1 cellular context compared by ENCODE assay signal in genomic region chr2:21019678-21020021, GRCh38.
TF ChIP-seq lines count a peak whose summit lies in the region.

No MANE protein-coding gene starts in this region.

TF ChIP-seq in HepG2, 621 proteins besides CTCF, POLR2A, EP300 and RAD21 (continued from another document and continues in another):
- TF ChIP-seq, protein P1, sequence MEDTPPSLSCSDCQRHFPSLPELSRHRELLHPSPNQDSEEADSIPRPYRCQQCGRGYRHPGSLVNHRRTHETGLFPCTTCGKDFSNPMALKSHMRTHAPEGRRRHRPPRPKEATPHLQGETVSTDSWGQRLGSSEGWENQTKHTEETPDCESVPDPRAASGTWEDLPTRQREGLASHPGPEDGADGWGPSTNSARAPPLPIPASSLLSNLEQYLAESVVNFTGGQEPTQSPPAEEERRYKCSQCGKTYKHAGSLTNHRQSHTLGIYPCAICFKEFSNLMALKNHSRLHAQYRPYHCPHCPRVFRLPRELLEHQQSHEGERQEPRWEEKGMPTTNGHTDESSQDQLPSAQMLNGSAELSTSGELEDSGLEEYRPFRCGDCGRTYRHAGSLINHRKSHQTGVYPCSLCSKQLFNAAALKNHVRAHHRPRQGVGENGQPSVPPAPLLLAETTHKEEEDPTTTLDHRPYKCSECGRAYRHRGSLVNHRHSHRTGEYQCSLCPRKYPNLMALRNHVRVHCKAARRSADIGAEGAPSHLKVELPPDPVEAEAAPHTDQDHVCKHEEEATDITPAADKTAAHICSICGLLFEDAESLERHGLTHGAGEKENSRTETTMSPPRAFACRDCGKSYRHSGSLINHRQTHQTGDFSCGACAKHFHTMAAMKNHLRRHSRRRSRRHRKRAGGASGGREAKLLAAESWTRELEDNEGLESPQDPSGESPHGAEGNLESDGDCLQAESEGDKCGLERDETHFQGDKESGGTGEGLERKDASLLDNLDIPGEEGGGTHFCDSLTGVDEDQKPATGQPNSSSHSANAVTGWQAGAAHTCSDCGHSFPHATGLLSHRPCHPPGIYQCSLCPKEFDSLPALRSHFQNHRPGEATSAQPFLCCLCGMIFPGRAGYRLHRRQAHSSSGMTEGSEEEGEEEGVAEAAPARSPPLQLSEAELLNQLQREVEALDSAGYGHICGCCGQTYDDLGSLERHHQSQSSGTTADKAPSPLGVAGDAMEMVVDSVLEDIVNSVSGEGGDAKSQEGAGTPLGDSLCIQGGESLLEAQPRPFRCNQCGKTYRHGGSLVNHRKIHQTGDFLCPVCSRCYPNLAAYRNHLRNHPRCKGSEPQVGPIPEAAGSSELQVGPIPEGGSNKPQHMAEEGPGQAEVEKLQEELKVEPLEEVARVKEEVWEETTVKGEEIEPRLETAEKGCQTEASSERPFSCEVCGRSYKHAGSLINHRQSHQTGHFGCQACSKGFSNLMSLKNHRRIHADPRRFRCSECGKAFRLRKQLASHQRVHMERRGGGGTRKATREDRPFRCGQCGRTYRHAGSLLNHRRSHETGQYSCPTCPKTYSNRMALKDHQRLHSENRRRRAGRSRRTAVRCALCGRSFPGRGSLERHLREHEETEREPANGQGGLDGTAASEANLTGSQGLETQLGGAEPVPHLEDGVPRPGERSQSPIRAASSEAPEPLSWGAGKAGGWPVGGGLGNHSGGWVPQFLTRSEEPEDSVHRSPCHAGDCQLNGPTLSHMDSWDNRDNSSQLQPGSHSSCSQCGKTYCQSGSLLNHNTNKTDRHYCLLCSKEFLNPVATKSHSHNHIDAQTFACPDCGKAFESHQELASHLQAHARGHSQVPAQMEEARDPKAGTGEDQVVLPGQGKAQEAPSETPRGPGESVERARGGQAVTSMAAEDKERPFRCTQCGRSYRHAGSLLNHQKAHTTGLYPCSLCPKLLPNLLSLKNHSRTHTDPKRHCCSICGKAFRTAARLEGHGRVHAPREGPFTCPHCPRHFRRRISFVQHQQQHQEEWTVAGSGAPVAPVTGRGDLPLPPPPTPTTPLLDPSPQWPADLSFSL (CRISPR knock-in tag; IDR thresholded peaks at IDR 0.05) = no peak
- TF ChIP-seq ZFP41 (CRISPR knock-in tag; IDR thresholded peaks at IDR 0.05; ENCODE audit: borderline replicate concordance) = no peak
- TF ChIP-seq, protein P2, sequence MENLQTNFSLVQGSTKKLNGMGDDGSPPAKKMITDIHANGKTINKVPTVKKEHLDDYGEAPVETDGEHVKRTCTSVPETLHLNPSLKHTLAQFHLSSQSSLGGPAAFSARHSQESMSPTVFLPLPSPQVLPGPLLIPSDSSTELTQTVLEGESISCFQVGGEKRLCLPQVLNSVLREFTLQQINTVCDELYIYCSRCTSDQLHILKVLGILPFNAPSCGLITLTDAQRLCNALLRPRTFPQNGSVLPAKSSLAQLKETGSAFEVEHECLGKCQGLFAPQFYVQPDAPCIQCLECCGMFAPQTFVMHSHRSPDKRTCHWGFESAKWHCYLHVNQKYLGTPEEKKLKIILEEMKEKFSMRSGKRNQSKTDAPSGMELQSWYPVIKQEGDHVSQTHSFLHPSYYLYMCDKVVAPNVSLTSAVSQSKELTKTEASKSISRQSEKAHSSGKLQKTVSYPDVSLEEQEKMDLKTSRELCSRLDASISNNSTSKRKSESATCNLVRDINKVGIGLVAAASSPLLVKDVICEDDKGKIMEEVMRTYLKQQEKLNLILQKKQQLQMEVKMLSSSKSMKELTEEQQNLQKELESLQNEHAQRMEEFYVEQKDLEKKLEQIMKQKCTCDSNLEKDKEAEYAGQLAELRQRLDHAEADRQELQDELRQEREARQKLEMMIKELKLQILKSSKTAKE (CRISPR knock-in tag; IDR thresholded peaks at IDR 0.05; ENCODE audit: borderline replicate concordance) = no peak
- TF ChIP-seq ZFAT (CRISPR knock-in tag; conservative IDR thresholded peaks at IDR 0.05) = no peak
- no peak for TF ChIP-seq HDAC1 (CRISPR knock-in tag; IDR thresholded peaks at IDR 0.05)
- TF ChIP-seq SP4 (CRISPR knock-in tag; IDR thresholded peaks at IDR 0.05) = no peak; the same call in 1 of the 2 replicates
- no peak for TF ChIP-seq ZFP90 (CRISPR knock-in tag; IDR thresholded peaks at IDR 0.05; ENCODE audit: borderline replicate concordance)
- TF ChIP-seq ZNF10 (CRISPR knock-in tag; IDR thresholded peaks at IDR 0.05; ENCODE audit: borderline replicate concordance, low read depth) = no peak
- TF ChIP-seq DNMT3B (CRISPR knock-in tag; conservative IDR thresholded peaks at IDR 0.05) = no peak
- TF ChIP-seq, protein P3, sequence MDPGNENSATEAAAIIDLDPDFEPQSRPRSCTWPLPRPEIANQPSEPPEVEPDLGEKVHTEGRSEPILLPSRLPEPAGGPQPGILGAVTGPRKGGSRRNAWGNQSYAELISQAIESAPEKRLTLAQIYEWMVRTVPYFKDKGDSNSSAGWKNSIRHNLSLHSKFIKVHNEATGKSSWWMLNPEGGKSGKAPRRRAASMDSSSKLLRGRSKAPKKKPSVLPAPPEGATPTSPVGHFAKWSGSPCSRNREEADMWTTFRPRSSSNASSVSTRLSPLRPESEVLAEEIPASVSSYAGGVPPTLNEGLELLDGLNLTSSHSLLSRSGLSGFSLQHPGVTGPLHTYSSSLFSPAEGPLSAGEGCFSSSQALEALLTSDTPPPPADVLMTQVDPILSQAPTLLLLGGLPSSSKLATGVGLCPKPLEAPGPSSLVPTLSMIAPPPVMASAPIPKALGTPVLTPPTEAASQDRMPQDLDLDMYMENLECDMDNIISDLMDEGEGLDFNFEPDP (CRISPR knock-in tag; conservative IDR thresholded peaks at IDR 0.05) = 0 out of 2 replicates have a peak, but pooled peaks have one; percentile 54
- TF ChIP-seq ZNF138 (CRISPR knock-in tag; IDR thresholded peaks at IDR 0.05; ENCODE audit: low read depth) = no peak
- TF ChIP-seq ZNF496 (CRISPR knock-in tag; IDR thresholded peaks at IDR 0.05; ENCODE audit: insufficient replicate concordance) = no peak
- TF ChIP-seq MAFK (conservative IDR thresholded peaks at IDR 0.05 in 1 of 2, IDR thresholded peaks at IDR 0.05 in 1 of 2; ENCODE audit: low read length in 2 of 2) = peak in 1 of 2 experiments; percentile 7; a peak in 1 of 4 replicates
- TF ChIP-seq CBFB (CRISPR knock-in tag; IDR thresholded peaks at IDR 0.05) = no peak
- no peak for TF ChIP-seq ZNF891 (CRISPR knock-in tag; IDR thresholded peaks at IDR 0.05)
- TF ChIP-seq ZNF512 (CRISPR knock-in tag; IDR thresholded peaks at IDR 0.05) = no peak
- TF ChIP-seq GABPA (IDR thresholded peaks at IDR 0.05; ENCODE audit: low read depth, low read length) = no peak
- no peak for TF ChIP-seq GABPA (CRISPR knock-in tag; IDR thresholded peaks at IDR 0.05; ENCODE audit: low read depth)
- no peak for TF ChIP-seq IRX3 (CRISPR knock-in tag; IDR thresholded peaks at IDR 0.05; ENCODE audit: borderline replicate concordance, low read depth)
- no peak for TF ChIP-seq ZNF644 (CRISPR knock-in tag; IDR thresholded peaks at IDR 0.05; ENCODE audit: low read depth)
- no peak for TF ChIP-seq ZSCAN9 (CRISPR knock-in tag; IDR thresholded peaks at IDR 0.05; ENCODE audit: borderline replicate concordance)
- TF ChIP-seq ZNF547 (CRISPR knock-in tag; IDR thresholded peaks at IDR 0.05) = no peak
- TF ChIP-seq, protein P4, sequence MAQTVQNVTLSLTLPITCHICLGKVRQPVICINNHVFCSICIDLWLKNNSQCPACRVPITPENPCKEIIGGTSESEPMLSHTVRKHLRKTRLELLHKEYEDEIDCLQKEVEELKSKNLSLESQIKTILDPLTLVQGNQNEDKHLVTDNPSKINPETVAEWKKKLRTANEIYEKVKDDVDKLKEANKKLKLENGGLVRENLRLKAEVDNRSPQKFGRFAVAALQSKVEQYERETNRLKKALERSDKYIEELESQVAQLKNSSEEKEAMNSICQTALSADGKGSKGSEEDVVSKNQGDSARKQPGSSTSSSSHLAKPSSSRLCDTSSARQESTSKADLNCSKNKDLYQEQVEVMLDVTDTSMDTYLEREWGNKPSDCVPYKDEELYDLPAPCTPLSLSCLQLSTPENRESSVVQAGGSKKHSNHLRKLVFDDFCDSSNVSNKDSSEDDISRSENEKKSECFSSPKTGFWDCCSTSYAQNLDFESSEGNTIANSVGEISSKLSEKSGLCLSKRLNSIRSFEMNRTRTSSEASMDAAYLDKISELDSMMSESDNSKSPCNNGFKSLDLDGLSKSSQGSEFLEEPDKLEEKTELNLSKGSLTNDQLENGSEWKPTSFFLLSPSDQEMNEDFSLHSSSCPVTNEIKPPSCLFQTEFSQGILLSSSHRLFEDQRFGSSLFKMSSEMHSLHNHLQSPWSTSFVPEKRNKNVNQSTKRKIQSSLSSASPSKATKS (CRISPR knock-in tag; IDR thresholded peaks at IDR 0.05) = no peak
- no peak for TF ChIP-seq ZC3H4 (CRISPR knock-in tag; IDR thresholded peaks at IDR 0.05; ENCODE audit: borderline replicate concordance)
- 0 out of 2 replicates have a peak, but pooled peaks have one; percentile 7 for TF ChIP-seq SOX13 (IDR thresholded peaks at IDR 0.05)
- no peak for TF ChIP-seq SOX13 (CRISPR knock-in tag; conservative IDR thresholded peaks at IDR 0.05 in 1 of 2, IDR thresholded peaks at IDR 0.05 in 1 of 2)
- TF ChIP-seq ZBTB38 (CRISPR knock-in tag; IDR thresholded peaks at IDR 0.05) = no peak
- no peak for TF ChIP-seq ZNF280D (CRISPR knock-in tag; IDR thresholded peaks at IDR 0.05)
- no peak for TF ChIP-seq FOXK2 (IDR thresholded peaks at IDR 0.05)
- no peak for TF ChIP-seq ZNF597 (CRISPR knock-in tag; IDR thresholded peaks at IDR 0.05)
- TF ChIP-seq, protein P5, sequence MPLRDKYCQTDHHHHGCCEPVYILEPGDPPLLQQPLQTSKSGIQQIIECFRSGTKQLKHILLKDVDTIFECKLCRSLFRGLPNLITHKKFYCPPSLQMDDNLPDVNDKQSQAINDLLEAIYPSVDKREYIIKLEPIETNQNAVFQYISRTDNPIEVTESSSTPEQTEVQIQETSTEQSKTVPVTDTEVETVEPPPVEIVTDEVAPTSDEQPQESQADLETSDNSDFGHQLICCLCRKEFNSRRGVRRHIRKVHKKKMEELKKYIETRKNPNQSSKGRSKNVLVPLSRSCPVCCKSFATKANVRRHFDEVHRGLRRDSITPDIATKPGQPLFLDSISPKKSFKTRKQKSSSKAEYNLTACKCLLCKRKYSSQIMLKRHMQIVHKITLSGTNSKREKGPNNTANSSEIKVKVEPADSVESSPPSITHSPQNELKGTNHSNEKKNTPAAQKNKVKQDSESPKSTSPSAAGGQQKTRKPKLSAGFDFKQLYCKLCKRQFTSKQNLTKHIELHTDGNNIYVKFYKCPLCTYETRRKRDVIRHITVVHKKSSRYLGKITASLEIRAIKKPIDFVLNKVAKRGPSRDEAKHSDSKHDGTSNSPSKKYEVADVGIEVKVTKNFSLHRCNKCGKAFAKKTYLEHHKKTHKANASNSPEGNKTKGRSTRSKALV (CRISPR knock-in tag; IDR thresholded peaks at IDR 0.05) = no peak
- no peak for TF ChIP-seq SP140L (CRISPR knock-in tag; IDR thresholded peaks at IDR 0.05; ENCODE audit: borderline replicate concordance)
- no peak for TF ChIP-seq ZNF205 (CRISPR knock-in tag; IDR thresholded peaks at IDR 0.05)
- no peak for TF ChIP-seq ZNF3 (CRISPR knock-in tag; IDR thresholded peaks at IDR 0.05)
- TF ChIP-seq DZIP1 (CRISPR knock-in tag; IDR thresholded peaks at IDR 0.05) = no peak
- no peak for TF ChIP-seq TARDBP (CRISPR knock-in tag; IDR thresholded peaks at IDR 0.05)
- peak; percentile 30 for TF ChIP-seq POLR2AphosphoS5 (IDR thresholded peaks at IDR 0.05; ENCODE audit: low read depth, low read length)
